Comparison of ENCODE assay signal across 9 cellular contexts in the genomic region with DNA sequence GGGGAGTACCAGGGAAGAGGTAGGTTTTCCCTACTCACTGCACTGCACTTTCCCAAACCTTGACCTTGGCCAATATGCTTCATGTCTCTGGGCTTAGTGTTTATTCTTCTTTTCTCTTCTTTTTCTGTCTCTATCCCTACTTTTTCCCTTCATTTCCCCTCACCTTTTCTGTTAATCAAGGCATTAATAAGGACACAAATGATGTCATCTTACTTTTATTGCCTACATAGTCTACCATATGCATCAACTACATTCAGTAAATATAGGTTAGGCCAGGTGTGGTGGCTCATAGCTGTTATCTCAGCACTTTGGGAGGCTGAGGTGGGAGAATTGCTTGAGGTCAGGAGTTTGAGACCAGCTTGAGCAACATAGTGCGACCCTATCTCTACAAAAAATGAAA. TPM values are rescaled to one million over a fixed set of nuclear protein-coding genes. Genes with fewer than 3 reads are reported as not detected.
"Had no signal": no experiment of that assay in that cellular context is flagged by ENCODE, and none has a peak within 500 bp of the region (broad histone marks: within the 10 kb centered on the region; RNA-seq: fewer than 3 reads in every experiment).

No MANE protein-coding gene starts in this region.

- FAIRE-seq: H54, HTR-8/SVneo had no signal

- H3K27ac ChIP-seq: KMS-11 had no signal

- DNase-seq: GOT3, H9, HCEC 1CT, KBM-7 had no signal

- H3K9ac ChIP-seq: KMS-11 had no signal

- H3K4me2 ChIP-seq: KMS-11 had no signal

RNA-seq across cellular contexts. Expression of a gene that starts 13.0 kb away (rescaled TPM):
- polyA plus RNA-seq: IgD-negative memory B cell had no signal

RNA-seq across cellular contexts. Expression of a gene that starts 16.9 kb away (rescaled TPM):
- total RNA-seq: HT-29 had no signal
- polyA plus RNA-seq: IgD-negative memory B cell had no signal
